16 cellular contexts compared by ENCODE assay signal in the genomic region with DNA sequence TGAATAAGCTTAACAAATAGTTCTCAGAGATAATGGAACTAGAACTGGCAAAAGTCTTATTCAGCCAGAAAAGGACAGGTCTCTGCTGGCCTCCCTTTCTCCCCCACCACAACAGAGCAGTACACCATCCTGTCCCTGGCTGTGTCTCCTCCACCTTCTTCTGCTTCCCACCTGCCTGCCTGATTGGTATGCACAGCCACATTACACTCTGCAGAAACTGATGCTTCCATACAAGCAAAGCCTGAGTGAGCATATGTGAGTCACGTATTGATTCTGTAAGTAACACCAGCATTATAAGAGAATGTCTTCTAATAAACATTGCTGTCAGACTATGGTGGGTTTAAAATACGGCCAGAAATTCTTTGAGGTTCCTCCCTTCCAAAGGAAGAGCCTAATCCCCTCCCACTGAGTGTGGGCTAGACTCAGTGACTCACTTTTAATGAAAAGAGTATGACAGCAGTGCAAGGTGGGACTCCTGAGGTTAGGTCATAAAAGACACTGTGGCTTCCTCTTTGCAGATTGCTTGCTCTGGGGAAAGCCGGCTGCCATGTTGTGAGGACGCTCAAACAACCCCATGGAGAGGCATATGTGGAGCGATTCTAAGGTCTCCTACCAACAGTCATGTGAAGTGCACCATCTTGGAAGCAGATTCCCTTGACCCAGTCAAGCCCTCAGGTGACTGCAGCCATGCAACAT. TPM values are rescaled to one million over a fixed set of nuclear protein-coding genes. Genes with fewer than 3 reads are reported as not detected.
A peak's percentile ranks its signal among the peaks of the same experiment; 100 is the strongest.
DNase-seq lines count a peak whose midpoint lies in the region; ATAC-seq and TF ChIP-seq lines count a peak whose summit lies in the region.
"Had no signal": no experiment of that assay in that cellular context is flagged by ENCODE, and none has a peak within 500 bp of the region (broad histone marks: within the 10 kb centered on the region; RNA-seq: fewer than 3 reads in every experiment).

No MANE protein-coding gene starts in this region.

- H3K4me1 ChIP-seq in A673 (ENCODE audit: insufficient read depth, low read length, poor library complexity, severe bottlenecking): no peaks in the 10 kb centered on the region
- peaks cover 0 to 19% of the 10 kb centered on the region in 2 experiments; a peak in 2 of 4 replicates for H3K4me1 ChIP-seq in HCT116 (ENCODE audit: control insufficient read depth in 1 of 2, insufficient read depth in 2 of 2, low read length in 2 of 2)
- H3K4me1 ChIP-seq in SK-N-SH (ENCODE audit: control insufficient read depth in 1 of 2, insufficient read depth in 2 of 2, low read depth in 1 of 2, low read length in 1 of 2): peaks cover 9% of the 10 kb centered on the region in 2 experiments; a peak in 3 of 4 replicates
- H3K4me1 ChIP-seq in ovary (ENCODE audit: insufficient read depth): no peaks in the 10 kb centered on the region
- H3K4me1 ChIP-seq: body of pancreas, uterus had no signal

- TF ChIP-seq POLR2A in HCT116 (IDR thresholded peaks at IDR 0.05; ENCODE audit: borderline replicate concordance, extremely low read depth, insufficient read depth, insufficient read length) (no peak), ovary (IDR thresholded peaks at IDR 0.05) (no peak)

- peak overlapping the region; percentile 80 for H3K27ac Mint-ChIP-seq in glutamatergic neuron (ENCODE audit: unreplicated experiment)
- H3K27ac Mint-ChIP-seq: activated CD8-positive, alpha-beta memory T cell treated with anti-CD3 and anti-CD28 coated beads, Interleukin-2, amount 10 ng/mL, durations not matched to agents 7 days and 5 days had no signal

- no peaks in the 10 kb centered on the region for H3K9me3 ChIP-seq in A673 (ENCODE audit: low read depth, low read length, poor library complexity, severe bottlenecking)
- H3K9me3 ChIP-seq in HCT116 (ENCODE audit: control insufficient read depth in 1 of 2, insufficient read depth in 1 of 2, low read depth in 1 of 2, low read length in 2 of 2): no peaks in the 10 kb centered on the region
- no peaks in the 10 kb centered on the region for H3K9me3 ChIP-seq in SK-N-SH
- H3K9me3 ChIP-seq in ovary: no peaks in the 10 kb centered on the region
- H3K9me3 ChIP-seq: body of pancreas, MG63, uterus had no signal

- H3K27ac ChIP-seq in A673 (ENCODE audit: low read depth, low read length, poor library complexity, severe bottlenecking) (no peak overlapping the region), HCT116 (ENCODE audit: low read depth, low read length) (no peak overlapping the region), SK-N-SH (ENCODE audit: low read depth in 2 of 2, low read length in 1 of 2) (peak overlapping the region in 1 of 2 experiments; percentile 65; a peak in 2 of 4 replicates), ovary (no peak overlapping the region)
- H3K27ac ChIP-seq: body of pancreas, uterus had no signal

- CTCF ChIA-PET in A673 (lab: Charles Lee): no interaction called here
- CTCF ChIA-PET in HCT116 (lab: Charles Lee): no interaction called here
- CTCF ChIA-PET in SK-N-SH (lab: Yijun Ruan, JAX): interaction anchor here (1.7 to 1.9 kb wide), 2 partner anchors 27 to 167 kb away, joined by 7 to 8 read pairs; no protein-coding TSS in a partner anchor

- peak; percentile 23; the same call in 1 of the 2 replicates for ATAC-seq in HCT116
- no peak for ATAC-seq in GM19455 (IDR thresholded peaks at IDR 0.05; ENCODE audit: unreplicated experiment)
- ATAC-seq: activated CD8-positive, alpha-beta memory T cell treated with anti-CD3 and anti-CD28 coated beads, Interleukin-2, amount 10 ng/mL, durations not matched to agents 7 days and 5 days; body of pancreas had no signal

- BruUV-seq in A673 (replicated peaks; lab: Mats Ljungman, UMichigan): no TSS peak
- BruUV-seq in HCT116 (replicated peaks; lab: Mats Ljungman, UMichigan): TSS peak; percentile 10

- peaks cover 11% of the 10 kb centered on the region; the same call in 1 of the 2 replicates for H4K20me1 ChIP-seq in HCT116 (ENCODE audit: insufficient read depth)
- H4K20me1 ChIP-seq in SK-N-SH (ENCODE audit: insufficient read depth): peaks cover 93% of the 10 kb centered on the region

- H3K9ac ChIP-seq in HCT116 (ENCODE audit: low read length): no peak overlapping the region
- no peak overlapping the region for H3K9ac ChIP-seq in SK-N-SH

- TF ChIP-seq RAD21 in HCT116 (IDR thresholded peaks at IDR 0.05; ENCODE audit: low read depth): no peak
- no peak for TF ChIP-seq RAD21 in SK-N-SH (IDR thresholded peaks at IDR 0.05; ENCODE audit: low read length)

- TF ChIP-seq CTCF in A673 (conservative IDR thresholded peaks at IDR 0.05; ENCODE audit: low read depth, low read length): no peak
- TF ChIP-seq CTCF in HCT116 (IDR thresholded peaks at IDR 0.05 in 2 of 3, conservative IDR thresholded peaks at IDR 0.05 in 1 of 3; ENCODE audit: borderline replicate concordance in 1 of 3, insufficient read depth in 1 of 3, low read depth in 2 of 3, low read length in 2 of 3): no peak
- TF ChIP-seq CTCF in SK-N-SH (IDR thresholded peaks at IDR 0.05): no peak
- TF ChIP-seq CTCF in glutamatergic neuron (IDR thresholded peaks at IDR 0.05; ENCODE audit: partially characterized antibody, unreplicated experiment): no peak
- no peak for TF ChIP-seq CTCF in ovary (IDR thresholded peaks at IDR 0.05)

- H3K36me3 Mint-ChIP-seq in glutamatergic neuron (ENCODE audit: unreplicated experiment): peaks cover 34% of the 10 kb centered on the region

- H3K79me2 ChIP-seq in HCT116 (ENCODE audit: insufficient read depth, low read length) (peaks cover 70% of the 10 kb centered on the region), SK-N-SH (ENCODE audit: insufficient read depth) (peaks cover 61% of the 10 kb centered on the region)

- peaks cover 35% of the 10 kb centered on the region for H3K4me1 Mint-ChIP-seq in glutamatergic neuron (ENCODE audit: low read depth, unreplicated experiment)

- TF ChIP-seq EP300 in SK-N-SH (IDR thresholded peaks at IDR 0.05; ENCODE audit: borderline replicate concordance in 1 of 2, low read depth in 1 of 2, low read length in 1 of 2): no peak
- TF ChIP-seq EP300 in ovary (IDR thresholded peaks at IDR 0.05): no peak

- peak; percentile 58 for DNase-seq in A673 (ENCODE audit: low spot score)
- no peak for DNase-seq in HCT116 (ENCODE audit: low read depth, low spot score)
- DNase-seq in SK-N-SH: no peak
- no peak for DNase-seq in glutamatergic neuron
- DNase-seq in superior temporal gyrus (ENCODE audit: extremely low spot score): no peak
- no peak for DNase-seq in ovary
- no peak for DNase-seq in NCI-H774 (lab: John Stamatoyannopoulos, UW)
- DNase-seq: activated CD8-positive, alpha-beta memory T cell treated with anti-CD3 and anti-CD28 coated beads, Interleukin-2, amount 10 ng/mL, durations not matched to agents 7 days and 5 days; activated naive CD4-positive, alpha-beta T cell; body of pancreas; MG63; NCI-H2029; NCI-H524 treated with DMSO at 0.1 percent for 48 hours; stimulated activated CD4-positive, alpha-beta T cell treated with anti-CD3 and anti-CD28 coated beads, Interleukin-15, amount 100 ng/mL, for 24 hours; uterus had no signal

- H3K9me3 Mint-ChIP-seq in glutamatergic neuron (ENCODE audit: unreplicated experiment): peaks cover 4% of the 10 kb centered on the region

- H2AFZ ChIP-seq in HCT116 (ENCODE audit: low read depth, low read length, poor library complexity, severe bottlenecking) (no peak overlapping the region), SK-N-SH (ENCODE audit: low read depth) (no peak overlapping the region)

- peaks cover 7% of the 10 kb centered on the region for H3K27me3 Mint-ChIP-seq in glutamatergic neuron (ENCODE audit: unreplicated experiment)
- H3K27me3 Mint-ChIP-seq: activated CD8-positive, alpha-beta memory T cell treated with anti-CD3 and anti-CD28 coated beads, Interleukin-2, amount 10 ng/mL, durations not matched to agents 7 days and 5 days had no signal

- intact Hi-C loops in A673 (cut with micrococcal nuclease; ENCODE audit: unreplicated experiment) (no loop called here), HCT116 (cut with micrococcal nuclease) (no loop called here), ovary (cut with DNase I) (loop anchor here in 2 of 4 donors (10.0 kb wide), 1 partner anchor 91 kb away; no protein-coding TSS in a partner anchor)

- H3K4me2 ChIP-seq in HCT116 (ENCODE audit: low read length) (no peak overlapping the region), SK-N-SH (no peak overlapping the region)

- H3K4me3 ChIP-seq in A673 (ENCODE audit: low read depth, low read length, poor library complexity, severe bottlenecking) (no peak overlapping the region), HCT116 (replicated peaks in 1 of 2; ENCODE audit: low read depth in 1 of 2, low read length in 2 of 2) (no peak overlapping the region), SK-N-SH (ENCODE audit: low read depth in 2 of 2, low read length in 1 of 2) (no peak overlapping the region), ovary (no peak overlapping the region)
- H3K4me3 ChIP-seq: body of pancreas, MG63, uterus had no signal

- peaks cover 89% of the 10 kb centered on the region for H3K36me3 ChIP-seq in A673 (ENCODE audit: insufficient read depth, low read length, poor library complexity, severe bottlenecking)
- peaks cover 81 to 90% of the 10 kb centered on the region in 2 experiments for H3K36me3 ChIP-seq in HCT116 (ENCODE audit: control insufficient read depth in 1 of 2, insufficient read depth in 2 of 2, low read length in 2 of 2)
- peaks cover 82 to 93% of the 10 kb centered on the region in 2 experiments for H3K36me3 ChIP-seq in SK-N-SH (replicated peaks in 1 of 2; ENCODE audit: control insufficient read depth in 1 of 2, insufficient read depth in 2 of 2, low read length in 1 of 2)
- H3K36me3 ChIP-seq in ovary: no peaks in the 10 kb centered on the region
- H3K36me3 ChIP-seq: uterus had no signal

- H3K9me2 ChIP-seq in HCT116 (ENCODE audit: insufficient read depth) (no peaks in the 10 kb centered on the region), SK-N-SH (no peaks in the 10 kb centered on the region)

- POLR2A ChIA-PET in A673 (lab: Charles Lee; ENCODE audit: low non-redundant PET): no interaction called here
- POLR2A ChIA-PET in HCT116 (lab: Charles Lee): no interaction called here
- POLR2A ChIA-PET in SK-N-SH (lab: Yijun Ruan, JAX): no interaction called here

- WGBS in SK-N-SH (ENCODE audit: low lambda C conversion rate): 56% methylated on average over 5 of the region's 5 CpGs
- WGBS in ovary, 3 donors: 54 to 59% (median 55%) methylated on average over 5 of the region's 5 CpGs

- H3K4me3 Mint-ChIP-seq in glutamatergic neuron (ENCODE audit: unreplicated experiment): no peak overlapping the region
- H3K4me3 Mint-ChIP-seq: activated CD8-positive, alpha-beta memory T cell treated with anti-CD3 and anti-CD28 coated beads, Interleukin-2, amount 10 ng/mL, durations not matched to agents 7 days and 5 days had no signal

- RAD21 ChIA-PET in HCT116 (lab: Charles Lee; ENCODE audit: low non-redundant PET in 1 of 2, low total read pairs in 2 of 2, uncharacterized antibody in 2 of 2, unreplicated experiment in 2 of 2): no interaction called here

- H3F3A ChIP-seq in SK-N-SH (replicated peaks; ENCODE audit: insufficient read depth): peaks cover 94% of the 10 kb centered on the region

- no peaks in the 10 kb centered on the region for H3K27me3 ChIP-seq in A673 (replicated peaks; ENCODE audit: insufficient read depth, low read depth, low read length, poor library complexity)
- no peaks in the 10 kb centered on the region for H3K27me3 ChIP-seq in HCT116 (ENCODE audit: insufficient read depth, low read length)
- no peaks in the 10 kb centered on the region for H3K27me3 ChIP-seq in SK-N-SH (ENCODE audit: insufficient read depth)
- no peaks in the 10 kb centered on the region for H3K27me3 ChIP-seq in ovary
- H3K27me3 ChIP-seq: body of pancreas, MG63, uterus had no signal

RNA-seq across cellular contexts. Expression of a gene that starts 44.4 kb away (rescaled TPM):
- 880 and 1,038 TPM in 2 replicates for total RNA-seq in A673 (2021)
- total RNA-seq in HCT116 (2021; ENCODE audit: unreplicated experiment): 1,298 TPM
- polyA plus RNA-seq in HCT116 (2012): 1,797 and 1,965 TPM in 2 replicates
- 4,669 and 5,711 TPM in 2 replicates for polyA plus RNA-seq in SK-N-SH (2012; rRNA removed)
- polyA plus RNA-seq in SK-N-SH (2012; cell fraction: cytosol; rRNA removed): 5,477 and 5,705 TPM in 2 replicates
- polyA plus RNA-seq in SK-N-SH (2012; cell fraction: nucleus; rRNA removed): 2,958 and 4,347 TPM in 2 replicates
- total RNA-seq in glutamatergic neuron (ENCODE audit: unreplicated experiment): 925 TPM
- 100 to 1,000 TPM; 118 to 436 (median 237) TPM for total RNA-seq in ovary
- polyA plus RNA-seq in ovary: 100 to 1,000 TPM; 219 to 910 TPM
